ENCODE assay signal across 1 cellular context in genomic region chr6:15166121-15166520, GRCh38.
TF ChIP-seq lines count a peak whose summit lies in the region.

No MANE protein-coding gene starts in this region.

TF ChIP-seq in GM23338, 12 proteins besides CTCF, POLR2A, EP300 and RAD21 (continued from another document):
- TF ChIP-seq ZNF462 (CRISPR knock-in tag; IDR thresholded peaks at IDR 0.05) = no peak
- no peak for TF ChIP-seq CREB1 (CRISPR knock-in tag; IDR thresholded peaks at IDR 0.05; ENCODE audit: low read depth)
- no peak for TF ChIP-seq REST (IDR thresholded peaks at IDR 0.05; ENCODE audit: unreplicated experiment)
- TF ChIP-seq EZH2 (IDR thresholded peaks at IDR 0.05; ENCODE audit: low read depth, unreplicated experiment) = no peak
- TF ChIP-seq ZNF114 (CRISPR knock-in tag; IDR thresholded peaks at IDR 0.05) = no peak
- no peak for TF ChIP-seq POLR2AphosphoS5 (IDR thresholded peaks at IDR 0.05; ENCODE audit: low read depth)
- no peak for TF ChIP-seq NANOG (IDR thresholded peaks at IDR 0.05; ENCODE audit: borderline replicate concordance)
- TF ChIP-seq JUNB (IDR thresholded peaks at IDR 0.05; ENCODE audit: unreplicated experiment) = no peak
